Comparison of ENCODE assay signal across 1 cellular context in genomic region chr2:233061007-233061590, GRCh38.
TF ChIP-seq lines count a peak whose summit lies in the region.

No MANE protein-coding gene starts in this region.

TF ChIP-seq in K562, 482 proteins besides CTCF, POLR2A, EP300 and RAD21 (continued from another document):
- TF ChIP-seq, protein P1, sequence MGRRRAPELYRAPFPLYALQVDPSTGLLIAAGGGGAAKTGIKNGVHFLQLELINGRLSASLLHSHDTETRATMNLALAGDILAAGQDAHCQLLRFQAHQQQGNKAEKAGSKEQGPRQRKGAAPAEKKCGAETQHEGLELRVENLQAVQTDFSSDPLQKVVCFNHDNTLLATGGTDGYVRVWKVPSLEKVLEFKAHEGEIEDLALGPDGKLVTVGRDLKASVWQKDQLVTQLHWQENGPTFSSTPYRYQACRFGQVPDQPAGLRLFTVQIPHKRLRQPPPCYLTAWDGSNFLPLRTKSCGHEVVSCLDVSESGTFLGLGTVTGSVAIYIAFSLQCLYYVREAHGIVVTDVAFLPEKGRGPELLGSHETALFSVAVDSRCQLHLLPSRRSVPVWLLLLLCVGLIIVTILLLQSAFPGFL (CRISPR knock-in tag; IDR thresholded peaks at IDR 0.05), result no peak
- TF ChIP-seq, protein P2, sequence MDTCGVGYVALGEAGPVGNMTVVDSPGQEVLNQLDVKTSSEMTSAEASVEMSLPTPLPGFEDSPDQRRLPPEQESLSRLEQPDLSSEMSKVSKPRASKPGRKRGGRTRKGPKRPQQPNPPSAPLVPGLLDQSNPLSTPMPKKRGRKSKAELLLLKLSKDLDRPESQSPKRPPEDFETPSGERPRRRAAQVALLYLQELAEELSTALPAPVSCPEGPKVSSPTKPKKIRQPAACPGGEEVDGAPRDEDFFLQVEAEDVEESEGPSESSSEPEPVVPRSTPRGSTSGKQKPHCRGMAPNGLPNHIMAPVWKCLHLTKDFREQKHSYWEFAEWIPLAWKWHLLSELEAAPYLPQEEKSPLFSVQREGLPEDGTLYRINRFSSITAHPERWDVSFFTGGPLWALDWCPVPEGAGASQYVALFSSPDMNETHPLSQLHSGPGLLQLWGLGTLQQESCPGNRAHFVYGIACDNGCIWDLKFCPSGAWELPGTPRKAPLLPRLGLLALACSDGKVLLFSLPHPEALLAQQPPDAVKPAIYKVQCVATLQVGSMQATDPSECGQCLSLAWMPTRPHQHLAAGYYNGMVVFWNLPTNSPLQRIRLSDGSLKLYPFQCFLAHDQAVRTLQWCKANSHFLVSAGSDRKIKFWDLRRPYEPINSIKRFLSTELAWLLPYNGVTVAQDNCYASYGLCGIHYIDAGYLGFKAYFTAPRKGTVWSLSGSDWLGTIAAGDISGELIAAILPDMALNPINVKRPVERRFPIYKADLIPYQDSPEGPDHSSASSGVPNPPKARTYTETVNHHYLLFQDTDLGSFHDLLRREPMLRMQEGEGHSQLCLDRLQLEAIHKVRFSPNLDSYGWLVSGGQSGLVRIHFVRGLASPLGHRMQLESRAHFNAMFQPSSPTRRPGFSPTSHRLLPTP (IDR thresholded peaks at IDR 0.05; ENCODE audit: borderline replicate concordance, extremely low read depth, insufficient read length), result no peak
- TF ChIP-seq SMARCA4 (IDR thresholded peaks at IDR 0.05), result no peak
- no peak for TF ChIP-seq BCLAF1 (IDR thresholded peaks at IDR 0.05; ENCODE audit: borderline replicate concordance in 1 of 2, control insufficient read depth in 1 of 2, low read depth in 2 of 2, low read length in 1 of 2)
- TF ChIP-seq SRF (CRISPR knock-in tag; IDR thresholded peaks at IDR 0.05), result no peak
- no peak for TF ChIP-seq NONO (IDR thresholded peaks at IDR 0.05; ENCODE audit: low read depth in 2 of 2, low read length in 1 of 2)
- no peak for TF ChIP-seq KLF10 (CRISPR knock-in tag; IDR thresholded peaks at IDR 0.05)
- TF ChIP-seq, protein P3, sequence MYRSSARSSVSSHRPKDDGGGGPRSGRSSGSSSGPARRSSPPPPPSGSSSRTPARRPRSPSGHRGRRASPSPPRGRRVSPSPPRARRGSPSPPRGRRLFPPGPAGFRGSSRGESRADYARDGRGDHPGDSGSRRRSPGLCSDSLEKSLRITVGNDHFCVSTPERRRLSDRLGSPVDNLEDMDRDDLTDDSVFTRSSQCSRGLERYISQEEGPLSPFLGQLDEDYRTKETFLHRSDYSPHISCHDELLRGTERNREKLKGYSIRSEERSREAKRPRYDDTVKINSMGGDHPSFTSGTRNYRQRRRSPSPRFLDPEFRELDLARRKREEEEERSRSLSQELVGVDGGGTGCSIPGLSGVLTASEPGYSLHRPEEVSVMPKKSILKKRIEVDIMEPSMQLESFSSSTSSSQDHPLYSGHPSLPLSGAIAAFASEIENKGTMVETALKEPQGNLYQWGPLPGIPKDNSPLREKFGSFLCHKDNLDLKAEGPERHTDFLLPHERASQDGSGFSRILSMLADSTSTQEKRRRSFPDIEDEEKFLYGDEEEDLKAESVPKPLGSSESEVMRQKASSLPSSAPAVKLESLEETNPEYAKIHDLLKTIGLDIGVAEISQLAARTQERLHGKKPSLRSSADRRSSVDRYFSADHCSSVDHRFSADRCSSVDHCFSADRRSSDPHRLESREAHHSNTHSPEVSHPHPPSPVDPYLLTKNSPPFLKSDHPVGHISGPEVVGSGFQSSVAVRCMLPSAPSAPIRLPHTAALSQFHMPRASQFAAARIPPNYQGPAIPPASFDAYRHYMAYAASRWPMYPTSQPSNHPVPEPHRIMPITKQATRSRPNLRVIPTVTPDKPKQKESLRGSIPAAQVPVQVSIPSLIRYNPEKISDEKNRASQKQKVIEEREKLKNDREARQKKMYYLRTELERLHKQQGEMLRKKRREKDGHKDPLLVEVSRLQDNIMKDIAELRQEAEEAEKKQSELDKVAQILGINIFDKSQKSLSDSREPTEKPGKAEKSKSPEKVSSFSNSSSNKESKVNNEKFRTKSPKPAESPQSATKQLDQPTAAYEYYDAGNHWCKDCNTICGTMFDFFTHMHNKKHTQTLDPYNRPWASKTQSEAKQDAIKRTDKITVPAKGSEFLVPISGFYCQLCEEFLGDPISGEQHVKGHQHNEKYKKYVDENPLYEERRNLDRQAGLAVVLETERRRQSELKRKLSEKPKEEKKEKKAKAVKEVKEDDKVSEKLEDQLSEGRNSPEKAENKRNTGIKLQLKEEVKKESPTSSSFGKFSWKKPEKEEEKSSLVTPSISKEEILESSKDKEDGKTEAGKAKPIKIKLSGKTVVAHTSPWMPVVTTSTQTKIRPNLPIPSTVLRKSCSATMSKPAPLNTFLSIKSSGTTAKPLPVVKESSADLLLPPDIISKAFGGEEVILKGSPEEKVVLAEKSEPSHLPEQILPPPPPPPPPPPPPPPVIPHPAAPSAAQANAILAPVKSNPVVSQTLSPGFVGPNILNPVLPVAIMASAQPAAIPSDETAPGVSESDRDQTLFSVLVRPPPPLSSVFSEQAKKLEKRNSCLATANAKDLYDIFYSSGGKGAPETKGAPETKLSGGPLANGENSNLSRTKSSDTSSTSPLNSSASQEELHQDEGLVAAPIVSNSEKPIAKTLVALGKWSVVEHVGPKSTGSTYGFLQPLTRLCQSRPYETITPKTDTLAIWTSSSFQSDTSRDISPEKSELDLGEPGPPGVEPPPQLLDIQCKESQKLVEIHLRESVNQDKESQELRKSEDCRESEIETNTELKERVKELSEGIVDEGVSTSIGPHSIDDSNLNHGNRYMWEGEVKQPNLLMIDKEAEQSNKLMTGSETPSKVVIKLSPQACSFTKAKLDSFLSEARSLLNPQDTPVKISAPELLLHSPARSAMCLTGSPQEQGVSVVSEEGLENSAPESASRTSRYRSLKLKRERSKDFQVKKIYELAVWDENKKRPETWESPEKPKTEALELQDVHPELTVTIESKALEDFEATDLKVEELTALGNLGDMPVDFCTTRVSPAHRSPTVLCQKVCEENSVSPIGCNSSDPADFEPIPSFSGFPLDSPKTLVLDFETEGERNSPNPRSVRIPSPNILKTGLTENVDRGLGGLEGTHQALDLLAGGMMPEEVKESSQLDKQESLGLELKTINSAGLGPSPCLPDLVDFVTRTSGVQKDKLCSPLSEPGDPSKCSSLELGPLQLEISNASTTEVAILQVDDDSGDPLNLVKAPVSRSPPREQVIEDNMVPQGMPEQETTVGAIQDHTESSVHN (IDR thresholded peaks at IDR 0.05; ENCODE audit: borderline replicate concordance in 1 of 2, low read depth in 1 of 2), result no peak
- TF ChIP-seq, protein P4, sequence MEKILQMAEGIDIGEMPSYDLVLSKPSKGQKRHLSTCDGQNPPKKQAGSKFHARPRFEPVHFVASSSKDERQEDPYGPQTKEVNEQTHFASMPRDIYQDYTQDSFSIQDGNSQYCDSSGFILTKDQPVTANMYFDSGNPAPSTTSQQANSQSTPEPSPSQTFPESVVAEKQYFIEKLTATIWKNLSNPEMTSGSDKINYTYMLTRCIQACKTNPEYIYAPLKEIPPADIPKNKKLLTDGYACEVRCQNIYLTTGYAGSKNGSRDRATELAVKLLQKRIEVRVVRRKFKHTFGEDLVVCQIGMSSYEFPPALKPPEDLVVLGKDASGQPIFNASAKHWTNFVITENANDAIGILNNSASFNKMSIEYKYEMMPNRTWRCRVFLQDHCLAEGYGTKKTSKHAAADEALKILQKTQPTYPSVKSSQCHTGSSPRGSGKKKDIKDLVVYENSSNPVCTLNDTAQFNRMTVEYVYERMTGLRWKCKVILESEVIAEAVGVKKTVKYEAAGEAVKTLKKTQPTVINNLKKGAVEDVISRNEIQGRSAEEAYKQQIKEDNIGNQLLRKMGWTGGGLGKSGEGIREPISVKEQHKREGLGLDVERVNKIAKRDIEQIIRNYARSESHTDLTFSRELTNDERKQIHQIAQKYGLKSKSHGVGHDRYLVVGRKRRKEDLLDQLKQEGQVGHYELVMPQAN (IDR thresholded peaks at IDR 0.05; ENCODE audit: borderline replicate concordance), result no peak
- TF ChIP-seq, protein P5, sequence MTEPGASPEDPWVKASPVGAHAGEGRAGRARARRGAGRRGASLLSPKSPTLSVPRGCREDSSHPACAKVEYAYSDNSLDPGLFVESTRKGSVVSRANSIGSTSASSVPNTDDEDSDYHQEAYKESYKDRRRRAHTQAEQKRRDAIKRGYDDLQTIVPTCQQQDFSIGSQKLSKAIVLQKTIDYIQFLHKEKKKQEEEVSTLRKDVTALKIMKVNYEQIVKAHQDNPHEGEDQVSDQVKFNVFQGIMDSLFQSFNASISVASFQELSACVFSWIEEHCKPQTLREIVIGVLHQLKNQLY (CRISPR knock-in tag; conservative IDR thresholded peaks at IDR 0.05), result no peak
- TF ChIP-seq NCOR1 (IDR thresholded peaks at IDR 0.05), result no peak
- TF ChIP-seq HNRNPLL (IDR thresholded peaks at IDR 0.05; ENCODE audit: low read depth, low read length, poor library complexity, severe bottlenecking), result no peak
- TF ChIP-seq GABPB2 (CRISPR knock-in tag; conservative IDR thresholded peaks at IDR 0.05), result no peak
- no peak for TF ChIP-seq ZEB2 (IDR thresholded peaks at IDR 0.05)
